17 cellular contexts compared by ENCODE assay signal in genomic region chr20:57255183-57255582, GRCh38. TPM values are rescaled to one million over a fixed set of nuclear protein-coding genes. Genes with fewer than 3 reads are reported as not detected.
A peak's percentile ranks its signal among the peaks of the same experiment; 100 is the strongest.
DNase-seq lines count a peak whose midpoint lies in the region; ATAC-seq and TF ChIP-seq lines count a peak whose summit lies in the region.
"Had no signal": no experiment of that assay in that cellular context is flagged by ENCODE, and none has a peak within 500 bp of the region (broad histone marks: within the 10 kb centered on the region; RNA-seq: fewer than 3 reads in every experiment).

No MANE protein-coding gene starts in this region.

- H3K27me3 ChIP-seq in Karpas-422 (ENCODE audit: low read length) (no peaks in the 10 kb centered on the region), esophagus squamous epithelium (peaks cover 0 to 52% (median 0%) of the 10 kb centered on the region in 4 donors)

- H3K4me3 Mint-ChIP-seq in nephron progenitor cell: no peak overlapping the region
- H3K4me3 Mint-ChIP-seq: CD4-positive, CD25-positive, alpha-beta regulatory T cell; CD8-positive, alpha-beta memory T cell; H9 had no signal

- H3K9me2 ChIP-seq in Karpas-422 (replicated peaks; ENCODE audit: insufficient read depth, low read length) (no peaks in the 10 kb centered on the region), OCI-LY7 (ENCODE audit: insufficient read depth, low read length) (no peaks in the 10 kb centered on the region)

- peaks cover 55% of the 10 kb centered on the region for H3K4me1 ChIP-seq in Karpas-422 (ENCODE audit: low read length)
- peaks cover 89% of the 10 kb centered on the region for H3K4me1 ChIP-seq in OCI-LY7 (ENCODE audit: insufficient read depth, low read length, poor library complexity, severe bottlenecking)
- H3K4me1 ChIP-seq in esophagus squamous epithelium: peaks cover 3 to 56% (median 12%) of the 10 kb centered on the region in 3 donors

- BruUV-seq in OCI-LY7 (replicated peaks; lab: Mats Ljungman, UMichigan): no TSS peak

- H3K9ac ChIP-seq in Karpas-422 (ENCODE audit: low read length): no peak overlapping the region

- no peak for ATAC-seq in GM18519 (IDR thresholded peaks at IDR 0.05; ENCODE audit: low FRiP score, unreplicated experiment)

- H3K27ac Mint-ChIP-seq in nephron progenitor cell: peak overlapping the region; percentile 93
- H3K27ac Mint-ChIP-seq: CD4-positive, CD25-positive, alpha-beta regulatory T cell; CD8-positive, alpha-beta memory T cell; H9 had no signal

- TF ChIP-seq CTCF in OCI-LY7 (conservative IDR thresholded peaks at IDR 0.05; ENCODE audit: low read length) (no peak), nephron progenitor cell (IDR thresholded peaks at IDR 0.05) (no peak), esophagus squamous epithelium (IDR thresholded peaks at IDR 0.05) (no peak)

- H4K20me1 ChIP-seq in Karpas-422 (ENCODE audit: insufficient read depth, low read depth, low read length) (no peaks in the 10 kb centered on the region), OCI-LY7 (ENCODE audit: insufficient read depth, low read length) (peaks cover 10% of the 10 kb centered on the region)

- CTCF ChIA-PET in OCI-LY7 (lab: Charles Lee; ENCODE audit: unreplicated experiment): interaction anchor here (1.1 kb wide), 1 partner anchor 55 kb away, joined by 4 read pairs; no protein-coding TSS in a partner anchor

- POLR2A ChIA-PET in OCI-LY7 (lab: Charles Lee): no interaction called here

- H3K79me2 ChIP-seq in Karpas-422 (ENCODE audit: low read length): no peaks in the 10 kb centered on the region
- H3K79me2 ChIP-seq in OCI-LY7 (ENCODE audit: insufficient read depth, low read depth, low read length): peaks cover 100% of the 10 kb centered on the region

- H3K4me1 Mint-ChIP-seq in nephron progenitor cell: peaks cover 79% of the 10 kb centered on the region

- H3K4me2 ChIP-seq in Karpas-422 (ENCODE audit: low read depth, low read length, poor library complexity, severe bottlenecking) (no peak overlapping the region), OCI-LY7 (ENCODE audit: low read length) (peak overlapping the region; percentile 6; the same call in 1 of the 2 replicates)

- peaks cover 10% of the 10 kb centered on the region for H3K27me3 Mint-ChIP-seq in nephron progenitor cell (ENCODE audit: low read depth, poor library complexity)

- H3K36me3 ChIP-seq in Karpas-422 (ENCODE audit: insufficient read depth, low read length) (no peaks in the 10 kb centered on the region), OCI-LY7 (ENCODE audit: insufficient read depth, low read length) (peaks cover 21% of the 10 kb centered on the region; the same call in 1 of the 2 replicates), esophagus squamous epithelium (no peaks in the 10 kb centered on the region)
- H3K36me3 ChIP-seq: BE2C had no signal

- intact Hi-C loops in OCI-LY7 (cut with micrococcal nuclease; ENCODE audit: unreplicated experiment) (no loop called here), esophagus squamous epithelium (cut with DNase I) (no loop called here)

- H2AFZ ChIP-seq in Karpas-422 (ENCODE audit: low read length) (peak overlapping the region; percentile 92; the same call in 1 of the 2 replicates), OCI-LY7 (ENCODE audit: low read length) (no peak overlapping the region)

- no peak for TF ChIP-seq POLR2A in esophagus squamous epithelium (IDR thresholded peaks at IDR 0.05)

- H3K27ac ChIP-seq in Karpas-422 (ENCODE audit: low read length) (no peak overlapping the region), OCI-LY7 (ENCODE audit: low read depth, low read length, poor library complexity, severe bottlenecking) (peak overlapping the region; percentile 14), esophagus squamous epithelium (no peak overlapping the region)

- H3K9me3 ChIP-seq in Karpas-422 (ENCODE audit: low read length) (no peaks in the 10 kb centered on the region), OCI-LY7 (ENCODE audit: low read length) (no peaks in the 10 kb centered on the region), esophagus squamous epithelium (no peaks in the 10 kb centered on the region)
- H3K9me3 ChIP-seq: BE2C had no signal

- WGBS in esophagus squamous epithelium, 2 donors: 80% methylated on average over 1 of the region's 1 CpG

- H3K9me3 Mint-ChIP-seq in nephron progenitor cell: no peaks in the 10 kb centered on the region
- H3K9me3 Mint-ChIP-seq: CD4-positive, CD25-positive, alpha-beta regulatory T cell; CD8-positive, alpha-beta memory T cell; H9 had no signal

- H3K4me3 ChIP-seq in Karpas-422 (ENCODE audit: low read length): no peak overlapping the region
- H3K4me3 ChIP-seq in OCI-LY7 (ENCODE audit: low read depth, low read length, poor library complexity, severe bottlenecking): no peak overlapping the region
- no peak overlapping the region for H3K4me3 ChIP-seq in esophagus squamous epithelium

- DNase-seq in Karpas-422 (no peak), OCI-LY7 (ENCODE audit: low spot score) (no peak), nephron progenitor cell (no peak), esophagus squamous epithelium (lab: John Stamatoyannopoulos, UW) (no peak), H4 (ENCODE audit: low spot score) (no peak)
- DNase-seq: ACHN; BE2C; C1 segment of cervical spinal cord; CD4-positive, CD25-positive, alpha-beta regulatory T cell; CD8-positive, alpha-beta memory T cell; COR-L47; DMS 273 treated with DMSO at 0.1 percent for 48 hours; GDM1; GOT3; H9 had no signal

- H3K36me3 Mint-ChIP-seq in nephron progenitor cell (ENCODE audit: low read depth): peaks cover 5% of the 10 kb centered on the region
- H3K36me3 Mint-ChIP-seq: CD4-positive, CD25-positive, alpha-beta regulatory T cell; CD8-positive, alpha-beta memory T cell had no signal

RNA-seq across cellular contexts. Expression of gene BMP7, which starts 11.3 kb away (rescaled TPM):
- total RNA-seq in Karpas-422 (2014; rRNA removed; shearing (Covaris generic); ENCODE audit: low replicate concordance): not detected in 2 replicates
- 72.2 and 94.2 TPM in 2 replicates for total RNA-seq in OCI-LY7 (2014; rRNA removed; shearing (Covaris generic))
- total RNA-seq in OCI-LY7 (2022) (2.2 and 3.7 TPM in 2 replicates), esophagus squamous epithelium (10 to 100 TPM; 21.8 to 59.8 (median 35.1) TPM)
- total RNA-seq in H4 (2014; rRNA removed; shearing (Covaris generic)): 11.3 and 11.8 TPM in 2 replicates
- total RNA-seq: CD4-positive, CD25-positive, alpha-beta regulatory T cell; CD8-positive, alpha-beta memory T cell; HT-29 had no signal
